In genomic region chr12:28626504-28626903, GRCh38 we compare ENCODE assay signal across 29 cellular contexts.
"Had no signal": no experiment of that assay in that cellular context is flagged by ENCODE, and none has a peak within 500 bp of the region (broad histone marks: within the 10 kb centered on the region; RNA-seq: fewer than 3 reads in every experiment).

No MANE protein-coding gene starts in this region.

- H3K4me1 ChIP-seq: esophagus muscularis mucosa, esophagus squamous epithelium, foreskin keratinocyte, gastrocnemius medialis, gastroesophageal sphincter, heart left ventricle, heart right ventricle had no signal

- H3K4me2 ChIP-seq: hepatocyte had no signal

- H3K9me3 Mint-ChIP-seq: effector memory CD8-positive, alpha-beta T cell; endodermal cell had no signal

- DNase-seq: cortex of kidney; dermis blood vessel endothelial cell; dorsolateral prefrontal cortex; effector CD4-positive, alpha-beta T cell; effector CD8-positive, alpha-beta T cell; effector memory CD4-positive, alpha-beta T cell; effector memory CD8-positive, alpha-beta T cell; endodermal cell; erythroblast; esophagus squamous epithelium; foreskin fibroblast; foreskin keratinocyte; foreskin melanocyte; gastrocnemius medialis; glutamatergic neuron; head of caudate nucleus; heart left ventricle; heart right ventricle had no signal

- H3K4me1 Mint-ChIP-seq: endodermal cell had no signal

- H3K4me3 ChIP-seq: coronary artery, dorsolateral prefrontal cortex, esophagus muscularis mucosa, esophagus squamous epithelium, gastrocnemius medialis, gastroesophageal sphincter, heart left ventricle, heart right ventricle, hepatocyte had no signal

- H3K27me3 ChIP-seq: dorsolateral prefrontal cortex, esophagus muscularis mucosa, esophagus squamous epithelium, foreskin keratinocyte, gastrocnemius medialis, gastroesophageal sphincter, heart left ventricle, heart right ventricle, hepatocyte had no signal

- H2AFZ ChIP-seq: hepatocyte had no signal

- H3K9me3 ChIP-seq: esophagus muscularis mucosa, esophagus squamous epithelium, gastrocnemius medialis, gastroesophageal sphincter, heart right ventricle had no signal

- H3K27ac ChIP-seq: coronary artery, dorsolateral prefrontal cortex, epithelial cell of prostate, esophagus muscularis mucosa, esophagus squamous epithelium, foreskin keratinocyte, gastrocnemius medialis, gastroesophageal sphincter, heart left ventricle, heart right ventricle, hepatocyte had no signal

- H3K27ac Mint-ChIP-seq: dendritic cell treated with granulocyte-macrophage colony-stimulating factor and Interleukin-4, amounts not matched to agents 40 ng/mL and 50 ng/mL, for 4 days; effector memory CD8-positive, alpha-beta T cell; endodermal cell had no signal

- H3K36me3 ChIP-seq: esophagus muscularis mucosa, esophagus squamous epithelium, gastrocnemius medialis, gastroesophageal sphincter, heart left ventricle, heart right ventricle had no signal

- H3K79me2 ChIP-seq: hepatocyte had no signal

- H3K27me3 Mint-ChIP-seq: dendritic cell treated with granulocyte-macrophage colony-stimulating factor and Interleukin-4, amounts not matched to agents 40 ng/mL and 50 ng/mL, for 4 days; effector memory CD8-positive, alpha-beta T cell had no signal

- ATAC-seq: effector memory CD8-positive, alpha-beta T cell; esophagus mucosa; foreskin keratinocyte; gastrocnemius medialis; gastroesophageal sphincter; heart left ventricle; heart right ventricle had no signal

- H3K4me3 Mint-ChIP-seq: dendritic cell treated with granulocyte-macrophage colony-stimulating factor and Interleukin-4, amounts not matched to agents 40 ng/mL and 50 ng/mL, for 4 days; effector memory CD8-positive, alpha-beta T cell; endodermal cell had no signal

- FAIRE-seq: colon, endometrium, endothelial cell of umbilical vein, frontal cortex had no signal
